2 cellular contexts compared by ENCODE assay signal in the genomic region with DNA sequence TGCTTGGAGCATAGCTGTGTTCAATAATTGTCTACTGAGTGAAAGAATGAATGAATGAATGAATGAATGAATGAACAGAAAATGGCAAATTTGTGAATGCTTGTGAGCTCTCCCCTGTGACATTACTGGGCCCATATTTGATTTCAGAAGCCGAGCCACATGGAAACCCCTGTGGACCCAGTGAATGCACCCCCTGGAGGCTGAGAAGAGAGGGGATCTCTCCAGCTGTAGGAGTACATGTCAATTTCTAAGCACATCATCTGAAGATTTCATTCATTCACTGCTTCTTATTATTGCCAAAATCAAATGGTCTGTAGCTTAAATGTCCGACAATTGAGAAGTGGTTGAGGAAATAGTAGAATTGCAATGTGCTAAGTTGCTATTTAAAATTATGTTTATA.
TF ChIP-seq lines count a peak whose summit lies in the region.

No MANE protein-coding gene starts in this region.

TF ChIP-seq in SK-N-SH, 30 proteins besides CTCF, POLR2A, EP300 and RAD21 (continued from another document):
- TF ChIP-seq, protein P1, sequence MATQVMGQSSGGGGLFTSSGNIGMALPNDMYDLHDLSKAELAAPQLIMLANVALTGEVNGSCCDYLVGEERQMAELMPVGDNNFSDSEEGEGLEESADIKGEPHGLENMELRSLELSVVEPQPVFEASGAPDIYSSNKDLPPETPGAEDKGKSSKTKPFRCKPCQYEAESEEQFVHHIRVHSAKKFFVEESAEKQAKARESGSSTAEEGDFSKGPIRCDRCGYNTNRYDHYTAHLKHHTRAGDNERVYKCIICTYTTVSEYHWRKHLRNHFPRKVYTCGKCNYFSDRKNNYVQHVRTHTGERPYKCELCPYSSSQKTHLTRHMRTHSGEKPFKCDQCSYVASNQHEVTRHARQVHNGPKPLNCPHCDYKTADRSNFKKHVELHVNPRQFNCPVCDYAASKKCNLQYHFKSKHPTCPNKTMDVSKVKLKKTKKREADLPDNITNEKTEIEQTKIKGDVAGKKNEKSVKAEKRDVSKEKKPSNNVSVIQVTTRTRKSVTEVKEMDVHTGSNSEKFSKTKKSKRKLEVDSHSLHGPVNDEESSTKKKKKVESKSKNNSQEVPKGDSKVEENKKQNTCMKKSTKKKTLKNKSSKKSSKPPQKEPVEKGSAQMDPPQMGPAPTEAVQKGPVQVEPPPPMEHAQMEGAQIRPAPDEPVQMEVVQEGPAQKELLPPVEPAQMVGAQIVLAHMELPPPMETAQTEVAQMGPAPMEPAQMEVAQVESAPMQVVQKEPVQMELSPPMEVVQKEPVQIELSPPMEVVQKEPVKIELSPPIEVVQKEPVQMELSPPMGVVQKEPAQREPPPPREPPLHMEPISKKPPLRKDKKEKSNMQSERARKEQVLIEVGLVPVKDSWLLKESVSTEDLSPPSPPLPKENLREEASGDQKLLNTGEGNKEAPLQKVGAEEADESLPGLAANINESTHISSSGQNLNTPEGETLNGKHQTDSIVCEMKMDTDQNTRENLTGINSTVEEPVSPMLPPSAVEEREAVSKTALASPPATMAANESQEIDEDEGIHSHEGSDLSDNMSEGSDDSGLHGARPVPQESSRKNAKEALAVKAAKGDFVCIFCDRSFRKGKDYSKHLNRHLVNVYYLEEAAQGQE (IDR thresholded peaks at IDR 0.05; ENCODE audit: low read depth, low read length), result no peak
- TF ChIP-seq TAF1 (IDR thresholded peaks at IDR 0.05; ENCODE audit: borderline replicate concordance, low read depth, low read length) (no peak), NRF1 (IDR thresholded peaks at IDR 0.05; ENCODE audit: low read depth, low read length) (no peak), MEF2A (IDR thresholded peaks at IDR 0.05; ENCODE audit: borderline replicate concordance, low read depth) (no peak), FOSL2 (IDR thresholded peaks at IDR 0.05; ENCODE audit: borderline replicate concordance, low read depth) (no peak), YY1 (IDR thresholded peaks at IDR 0.05; ENCODE audit: low read depth) (no peak), FOXJ3 (CRISPR knock-in tag; IDR thresholded peaks at IDR 0.05) (no peak), GATA2 (CRISPR knock-in tag; IDR thresholded peaks at IDR 0.05) (no peak), NFIC (IDR thresholded peaks at IDR 0.05; ENCODE audit: borderline replicate concordance) (no peak), TCF12 (IDR thresholded peaks at IDR 0.05) (no peak), RCOR1 (IDR thresholded peaks at IDR 0.05; ENCODE audit: low read length) (no peak), RXRA (IDR thresholded peaks at IDR 0.05; ENCODE audit: borderline replicate concordance, low read depth) (no peak), ELF1 (IDR thresholded peaks at IDR 0.05) (no peak), JUND (IDR thresholded peaks at IDR 0.05) (no peak), RFX5 (IDR thresholded peaks at IDR 0.05; ENCODE audit: low read length) (no peak), SMC3 (IDR thresholded peaks at IDR 0.05; ENCODE audit: low read depth, low read length) (no peak)
- TF ChIP-seq, protein P2, sequence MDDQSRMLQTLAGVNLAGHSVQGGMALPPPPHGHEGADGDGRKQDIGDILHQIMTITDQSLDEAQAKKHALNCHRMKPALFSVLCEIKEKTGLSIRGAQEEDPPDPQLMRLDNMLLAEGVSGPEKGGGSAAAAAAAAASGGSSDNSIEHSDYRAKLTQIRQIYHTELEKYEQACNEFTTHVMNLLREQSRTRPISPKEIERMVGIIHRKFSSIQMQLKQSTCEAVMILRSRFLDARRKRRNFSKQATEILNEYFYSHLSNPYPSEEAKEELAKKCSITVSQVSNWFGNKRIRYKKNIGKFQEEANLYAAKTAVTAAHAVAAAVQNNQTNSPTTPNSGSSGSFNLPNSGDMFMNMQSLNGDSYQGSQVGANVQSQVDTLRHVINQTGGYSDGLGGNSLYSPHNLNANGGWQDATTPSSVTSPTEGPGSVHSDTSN (IDR thresholded peaks at IDR 0.05), result no peak

TF ChIP-seq in SK-N-SH treated with all-trans-retinoic acid at 6 μM for 48 hours, 23 proteins besides CTCF, POLR2A, EP300 and RAD21 (continued from another document):
- TF ChIP-seq ESRRG (CRISPR knock-in tag; IDR thresholded peaks at IDR 0.05), result no peak
- no peak for TF ChIP-seq OSR1 (CRISPR knock-in tag; IDR thresholded peaks at IDR 0.05)
- no peak for TF ChIP-seq GLIS3 (CRISPR knock-in tag; IDR thresholded peaks at IDR 0.05)
- TF ChIP-seq, protein P3, sequence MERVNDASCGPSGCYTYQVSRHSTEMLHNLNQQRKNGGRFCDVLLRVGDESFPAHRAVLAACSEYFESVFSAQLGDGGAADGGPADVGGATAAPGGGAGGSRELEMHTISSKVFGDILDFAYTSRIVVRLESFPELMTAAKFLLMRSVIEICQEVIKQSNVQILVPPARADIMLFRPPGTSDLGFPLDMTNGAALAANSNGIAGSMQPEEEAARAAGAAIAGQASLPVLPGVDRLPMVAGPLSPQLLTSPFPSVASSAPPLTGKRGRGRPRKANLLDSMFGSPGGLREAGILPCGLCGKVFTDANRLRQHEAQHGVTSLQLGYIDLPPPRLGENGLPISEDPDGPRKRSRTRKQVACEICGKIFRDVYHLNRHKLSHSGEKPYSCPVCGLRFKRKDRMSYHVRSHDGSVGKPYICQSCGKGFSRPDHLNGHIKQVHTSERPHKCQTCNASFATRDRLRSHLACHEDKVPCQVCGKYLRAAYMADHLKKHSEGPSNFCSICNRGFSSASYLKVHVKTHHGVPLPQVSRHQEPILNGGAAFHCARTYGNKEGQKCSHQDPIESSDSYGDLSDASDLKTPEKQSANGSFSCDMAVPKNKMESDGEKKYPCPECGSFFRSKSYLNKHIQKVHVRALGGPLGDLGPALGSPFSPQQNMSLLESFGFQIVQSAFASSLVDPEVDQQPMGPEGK (CRISPR knock-in tag; IDR thresholded peaks at IDR 0.05; ENCODE audit: borderline replicate concordance), result no peak
- TF ChIP-seq CSDC2 (CRISPR knock-in tag; IDR thresholded peaks at IDR 0.05), result no peak
- TF ChIP-seq RARB (CRISPR knock-in tag; IDR thresholded peaks at IDR 0.05), result no peak
- no peak for TF ChIP-seq ZNF8 (CRISPR knock-in tag; IDR thresholded peaks at IDR 0.05)
- no peak for TF ChIP-seq ZFP3 (CRISPR knock-in tag; IDR thresholded peaks at IDR 0.05)
- TF ChIP-seq, protein P4, sequence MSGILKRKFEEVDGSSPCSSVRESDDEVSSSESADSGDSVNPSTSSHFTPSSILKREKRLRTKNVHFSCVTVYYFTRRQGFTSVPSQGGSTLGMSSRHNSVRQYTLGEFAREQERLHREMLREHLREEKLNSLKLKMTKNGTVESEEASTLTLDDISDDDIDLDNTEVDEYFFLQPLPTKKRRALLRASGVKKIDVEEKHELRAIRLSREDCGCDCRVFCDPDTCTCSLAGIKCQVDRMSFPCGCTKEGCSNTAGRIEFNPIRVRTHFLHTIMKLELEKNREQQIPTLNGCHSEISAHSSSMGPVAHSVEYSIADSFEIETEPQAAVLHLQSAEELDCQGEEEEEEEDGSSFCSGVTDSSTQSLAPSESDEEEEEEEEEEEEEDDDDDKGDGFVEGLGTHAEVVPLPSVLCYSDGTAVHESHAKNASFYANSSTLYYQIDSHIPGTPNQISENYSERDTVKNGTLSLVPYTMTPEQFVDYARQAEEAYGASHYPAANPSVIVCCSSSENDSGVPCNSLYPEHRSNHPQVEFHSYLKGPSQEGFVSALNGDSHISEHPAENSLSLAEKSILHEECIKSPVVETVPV (CRISPR knock-in tag; IDR thresholded peaks at IDR 0.05), result no peak
